9 cellular contexts compared by ENCODE assay signal in genomic region chr17:57949649-57950048, GRCh38. TPM values are rescaled to one million over a fixed set of nuclear protein-coding genes. Genes with fewer than 3 reads are reported as not detected.
DNase-seq lines count a peak whose midpoint lies in the region; ATAC-seq and TF ChIP-seq lines count a peak whose summit lies in the region.
"Had no signal": no experiment of that assay in that cellular context is flagged by ENCODE, and none has a peak within 500 bp of the region (broad histone marks: within the 10 kb centered on the region; RNA-seq: fewer than 3 reads in every experiment).

No MANE protein-coding gene starts in this region.

- H3K27me3 ChIP-seq in transverse colon = no peaks in the 10 kb centered on the region

- H3K36me3 ChIP-seq in mucosa of descending colon (ENCODE audit: low read depth) (no peaks in the 10 kb centered on the region), transverse colon (no peaks in the 10 kb centered on the region)

- peak; percentile 26 for DNase-seq in NCI-H2196 (lab: John Stamatoyannopoulos, UW; ENCODE audit: unreplicated experiment)
- no peak for DNase-seq in NCI-H2196 treated with DMSO at 0.1 percent for 48 hours (lab: John Stamatoyannopoulos, UW; ENCODE audit: unreplicated experiment)
- peak; percentile 22 to 40 for DNase-seq in cardiac fibroblast (ENCODE audit: low read depth in 2 of 2)
- peak in 2 of 3 donors; percentile 47 to 57 for DNase-seq in mucosa of descending colon
- DNase-seq in transverse colon = peak; percentile 53
- DNase-seq in NK-92 treated with Interleukin-12 subunit alpha and Interleukin-12 subunit beta, amount 100 ng/mL, for 24 hours (lab: John Stamatoyannopoulos, UW) = no peak
- DNase-seq in NCI-H526 treated with DMSO at 0.1 percent for 48 hours (lab: John Stamatoyannopoulos, UW) = no peak
- DNase-seq: NCI-H510A treated with DMSO at 0.1 percent for 48 hours had no signal

- TF ChIP-seq EP300 in transverse colon (IDR thresholded peaks at IDR 0.05; ENCODE audit: low read depth) = no peak

- H3K27ac ChIP-seq in transverse colon = peak overlapping the region; percentile 91 to 99 (median 97)

- no peaks in the 10 kb centered on the region for H3K9me3 ChIP-seq in mucosa of descending colon
- no peaks in the 10 kb centered on the region for H3K9me3 ChIP-seq in transverse colon

- in situ Hi-C loops in transverse colon (cut with MboI; ENCODE audit: low pct_ligation_motif_present in 1 of 4, low pct_unique_long_range_greater_than_20kb in 1 of 4, low sequenced_read_pairs in 3 of 4) = no loop called here

- intact Hi-C loops in mucosa of descending colon (cut with DNase I, micrococcal nuclease) = loop anchor here in 1 of 2 donors (10.0 kb wide), 1 partner anchor 55 kb away; no protein-coding TSS in a partner anchor
- intact Hi-C loops in transverse colon (cut with DNase I; ENCODE audit: low total_unique reads) = no loop called here

- no peak for TF ChIP-seq POLR2A in transverse colon (IDR thresholded peaks at IDR 0.05)

- H3K4me3 ChIP-seq in cardiac fibroblast (replicated peaks in 1 of 2; ENCODE audit: low read depth in 2 of 2, low read length in 2 of 2) (no peak overlapping the region), mucosa of descending colon (no peak overlapping the region), transverse colon (no peak overlapping the region)

- ATAC-seq in mucosa of descending colon (peak; percentile 35), HG02642 (IDR thresholded peaks at IDR 0.05; ENCODE audit: poor library complexity, unreplicated experiment) (no peak)

- TF ChIP-seq CTCF in cardiac fibroblast (IDR thresholded peaks at IDR 0.05; ENCODE audit: low read depth, low read length) (no peak), mucosa of descending colon (IDR thresholded peaks at IDR 0.05) (no peak), transverse colon (IDR thresholded peaks at IDR 0.05) (no peak)

- peaks cover 30% of the 10 kb centered on the region for H3K4me1 ChIP-seq in mucosa of descending colon (ENCODE audit: low read depth)
- peaks cover 32 to 95% (median 66%) of the 10 kb centered on the region in 4 donors for H3K4me1 ChIP-seq in transverse colon

- WGBS in transverse colon (ENCODE audit: low coverage in 1 of 2), 2 donors = 83% methylated on average over 5 of the region's 5 CpGs; no CpG with 5 or more reads in 1 of the 2 donors

RNA-seq across cellular contexts. Expression of gene CUEDC1, which starts 5.6 kb away (rescaled TPM):
- total RNA-seq in mucosa of descending colon (10 to 100 TPM; 23.5 to 46.8 (median 23.6) TPM), transverse colon (10 to 100 TPM; 20.2 to 27.3 (median 24.6) TPM)

RNA-seq across cellular contexts. Expression of gene VEZF1, which starts 38.4 kb away (rescaled TPM):
- total RNA-seq in mucosa of descending colon (100 to 1,000 TPM in 1 of 3 donors, 10 to 100 TPM in 2; 48.1 to 107 (median 48.9) TPM), transverse colon (10 to 100 TPM; 44.0 to 65.1 (median 50.1) TPM)

RNA-seq across cellular contexts. Expression of gene SRSF1, which starts 57.4 kb away (rescaled TPM):
- 100 to 1,000 TPM; 150 to 188 (median 184) TPM for total RNA-seq in mucosa of descending colon
- total RNA-seq in transverse colon = 100 to 1,000 TPM; 122 to 174 (median 143) TPM

Comparison
In these comparisons a context has a peak if more than half of its experiments do, and no peak if none do; other contexts are left out.
1. DNase-seq: peak in NCI-H2196 (single experiment), cardiac fibroblast (2 of 2), mucosa of descending colon (2 of 3) and transverse colon (single experiment); none in NCI-H2196 treated with DMSO at 0.1 percent for 48 hours (single experiment), NK-92 treated with Interleukin-12 subunit alpha and Interleukin-12 subunit beta, amount 100 ng/mL, for 24 hours (single experiment) and NCI-H526 treated with DMSO at 0.1 percent for 48 hours (single experiment).